8 cellular contexts compared by ENCODE assay signal in genomic region chr20:41047279-41047974, GRCh38. TPM values are rescaled to one million over a fixed set of nuclear protein-coding genes. Genes with fewer than 3 reads are reported as not detected.
DNase-seq lines count a peak whose midpoint lies in the region; ATAC-seq, FAIRE-seq and TF ChIP-seq lines count a peak whose summit lies in the region.

No MANE protein-coding gene starts in this region.

- peaks cover 27% of the 10 kb centered on the region for H3K79me1 ChIP-seq in mesendoderm (ENCODE audit: low read length)

- no peak overlapping the region for H3K18ac ChIP-seq in mesendoderm (ENCODE audit: low read length)

- no peak for FAIRE-seq in A549 (lab: Jason Lieb, UNC)

- DNase-seq in A549 (ENCODE audit: low read depth in 1 of 2, low spot score in 1 of 2) (no peak), mesendoderm (peak; percentile 69), NOMO-1 (lab: John Stamatoyannopoulos, UW; ENCODE audit: unreplicated experiment in 2 of 2) (no peak), midbrain (lab: John Stamatoyannopoulos, UW) (no peak), medulla oblongata (ENCODE audit: extremely low spot score) (no peak)
- no peak for DNase-seq in activated T-cell treated with anti-CD3 and anti-CD28 coated beads, Interleukin-2, amount 50 U/mL, for 72 hours

- H4K8ac ChIP-seq in mesendoderm (ENCODE audit: low read depth, low read length) = no peak overlapping the region

- no peak overlapping the region for H2BK120ac ChIP-seq in mesendoderm (ENCODE audit: low read depth, low read length)

- H3K27me3 ChIP-seq in mesendoderm (ENCODE audit: insufficient read depth, low read length, poor library complexity) = no peaks in the 10 kb centered on the region

- H3K36me3 ChIP-seq in HEK293 (ENCODE audit: control insufficient read depth in 2 of 2, insufficient read depth in 1 of 2, low read length in 2 of 2) (no peaks in the 10 kb centered on the region), mesendoderm (ENCODE audit: control insufficient read depth, insufficient read depth, low read length) (no peaks in the 10 kb centered on the region)

- peak overlapping the region; percentile 55 to 80 for H3K4me3 Mint-ChIP-seq in activated T-cell treated with anti-CD3 and anti-CD28 coated beads, Interleukin-2, amount 50 U/mL, for 72 hours

- CTCF ChIA-PET in A549 (lab: Yijun Ruan, JAX) (interaction anchor here (0.7 to 1.8 kb wide), 4 partner anchors 10 to 79 kb away, joined by 4 to 13 read pairs (median 5); no protein-coding TSS in a partner anchor), HEK293 (lab: Yijun Ruan, JAX) (interaction anchor here (0.7 to 2.7 kb wide), 3 partner anchors 11 to 57 kb away, joined by 3 to 10 read pairs (median 4); no protein-coding TSS in a partner anchor)

- peak in 1 of 2 experiments; percentile 30; a peak in 1 of 6 replicates for ATAC-seq in A549
- peak; percentile 57 to 71 for ATAC-seq in activated T-cell treated with anti-CD3 and anti-CD28 coated beads, Interleukin-2, amount 50 U/mL, for 72 hours (replicated peaks in 1 of 2)
- no peak for ATAC-seq in HG03469 (IDR thresholded peaks at IDR 0.05; ENCODE audit: unreplicated experiment)

- peaks cover 0 to 6% of the 10 kb centered on the region in 2 donors for H3K36me3 Mint-ChIP-seq in activated T-cell treated with anti-CD3 and anti-CD28 coated beads, Interleukin-2, amount 50 U/mL, for 72 hours (ENCODE audit: insufficient read depth in 2 of 2)

- no peak overlapping the region for H4K5ac ChIP-seq in mesendoderm (ENCODE audit: low read length)

- WGBS in A549 (ENCODE audit: missing lambda C conversion rate) = 66% methylated on average over 5 of the region's 5 CpGs
- no CpG with 5 or more reads among the region's 5 CpGs for WGBS in mesendoderm (ENCODE audit: extremely low coverage, insufficient coverage, low lambda C conversion rate)

- H3K4me2 ChIP-seq in A549 (peak overlapping the region; percentile 67), mesendoderm (ENCODE audit: low read length) (no peak overlapping the region)

- POLR2A ChIA-PET in A549 (lab: Yijun Ruan, JAX) (no interaction called here), HEK293 (lab: Yijun Ruan, JAX) (interaction anchor here (1.6 kb wide), 1 partner anchor 18 kb away, joined by 3 read pairs; no protein-coding TSS in a partner anchor)

- no peaks in the 10 kb centered on the region for H3K27me3 Mint-ChIP-seq in activated T-cell treated with anti-CD3 and anti-CD28 coated beads, Interleukin-2, amount 50 U/mL, for 72 hours (ENCODE audit: low read depth)

- H2AK5ac ChIP-seq in mesendoderm (ENCODE audit: low read length) = no peak overlapping the region

- no peak for TF ChIP-seq EP300 in A549 (IDR thresholded peaks at IDR 0.05)

- peaks cover 95% of the 10 kb centered on the region for H3K4me1 Mint-ChIP-seq in activated T-cell treated with anti-CD3 and anti-CD28 coated beads, Interleukin-2, amount 50 U/mL, for 72 hours (ENCODE audit: low read depth)

- H3K79me2 ChIP-seq in mesendoderm (ENCODE audit: control insufficient read depth, insufficient read depth, low read length) = peaks cover 68% of the 10 kb centered on the region

- H3K4me1 ChIP-seq in A549 (peaks cover 65% of the 10 kb centered on the region), HEK293 (ENCODE audit: control insufficient read depth, insufficient read depth, low read length) (peaks cover 40% of the 10 kb centered on the region), mesendoderm (ENCODE audit: control insufficient read depth, low read depth, low read length) (peaks cover 32% of the 10 kb centered on the region)

- no peak for TF ChIP-seq POLR2A in A549 (IDR thresholded peaks at IDR 0.05; ENCODE audit: low read length)

- H3K4me3 ChIP-seq in A549 (no peak overlapping the region; the same call in 2 of the 3 replicates), HEK293 (ENCODE audit: low read depth, low read length) (no peak overlapping the region), mesendoderm (ENCODE audit: low read length) (no peak overlapping the region)

- no peak overlapping the region for H2BK15ac ChIP-seq in mesendoderm (replicated peaks; ENCODE audit: low read depth)

- no peak overlapping the region for H3K4ac ChIP-seq in mesendoderm (ENCODE audit: low read depth, low read length)

- no peak overlapping the region for H3K23ac ChIP-seq in mesendoderm (ENCODE audit: low read length)

- TF ChIP-seq RAD21 in A549 (conservative IDR thresholded peaks at IDR 0.05 in 1 of 2, IDR thresholded peaks at IDR 0.05 in 1 of 2) = no peak

- no peaks in the 10 kb centered on the region for H3K9me3 Mint-ChIP-seq in activated T-cell treated with anti-CD3 and anti-CD28 coated beads, Interleukin-2, amount 50 U/mL, for 72 hours

- no peak overlapping the region for H2BK5ac ChIP-seq in mesendoderm (ENCODE audit: low read length)

- H3K27ac ChIP-seq in A549 (peak overlapping the region; percentile 30 to 42; a peak in 4 of 6 replicates), HEK293 (ENCODE audit: extremely low read depth, low read depth, low read length) (no peak overlapping the region), mesendoderm (ENCODE audit: low read depth, low read length) (no peak overlapping the region)

- no peaks in the 10 kb centered on the region for H3K9me3 ChIP-seq in A549
- no peaks in the 10 kb centered on the region for H3K9me3 ChIP-seq in HEK293 (ENCODE audit: control insufficient read depth, insufficient read depth, low read depth, low read length)

- H3K9ac ChIP-seq in mesendoderm (ENCODE audit: low read length) = no peak overlapping the region

- H3K27ac Mint-ChIP-seq in activated T-cell treated with anti-CD3 and anti-CD28 coated beads, Interleukin-2, amount 50 U/mL, for 72 hours = peak overlapping the region; percentile 96

- TF ChIP-seq CTCF in A549 (IDR thresholded peaks at IDR 0.05) = no peak
- no peak for TF ChIP-seq CTCF in HEK293 (tag by site-specific recombination; IDR thresholded peaks at IDR 0.05)

- H3K56ac ChIP-seq in mesendoderm (ENCODE audit: low read length) = no peak overlapping the region

TF ChIP-seq in A549, 52 proteins besides CTCF, POLR2A, EP300 and RAD21 (continues in another document):
- TF ChIP-seq CHD4 (IDR thresholded peaks at IDR 0.05; ENCODE audit: borderline replicate concordance) (no peak), HEYL (CRISPR knock-in tag; IDR thresholded peaks at IDR 0.05) (no peak), RNF2 (IDR thresholded peaks at IDR 0.05; ENCODE audit: borderline replicate concordance, low read depth) (no peak), MAX (IDR thresholded peaks at IDR 0.05) (no peak), BCL3 (IDR thresholded peaks at IDR 0.05) (no peak), NPAS2 (CRISPR knock-in tag; IDR thresholded peaks at IDR 0.05; ENCODE audit: borderline replicate concordance) (no peak), MAFK (IDR thresholded peaks at IDR 0.05; ENCODE audit: partially characterized antibody) (no peak), GATA3 (IDR thresholded peaks at IDR 0.05; ENCODE audit: borderline replicate concordance) (no peak), POLR2AphosphoS2 (conservative IDR thresholded peaks at IDR 0.05; ENCODE audit: low read length) (no peak), MYC (IDR thresholded peaks at IDR 0.05; ENCODE audit: borderline replicate concordance, low read length) (no peak)

TF ChIP-seq in HEK293, 187 proteins besides CTCF, POLR2A, EP300 and RAD21 (continues in another document):
- TF ChIP-seq ZBTB17 (tag by site-specific recombination; IDR thresholded peaks at IDR 0.05) = no peak
- no peak for TF ChIP-seq ZNF292 (tag by site-specific recombination; IDR thresholded peaks at IDR 0.05; ENCODE audit: borderline replicate concordance, low read depth)
- no peak for TF ChIP-seq TSHZ1 (tag by site-specific recombination; IDR thresholded peaks at IDR 0.05; ENCODE audit: borderline replicate concordance)
- no peak for TF ChIP-seq ZNF324 (tag by site-specific recombination; IDR thresholded peaks at IDR 0.05)
- TF ChIP-seq SCRT2 (tag by site-specific recombination; IDR thresholded peaks at IDR 0.05) = peak; percentile 88
- peak; percentile 92 for TF ChIP-seq ZNF184 (tag by site-specific recombination; IDR thresholded peaks at IDR 0.05)
- TF ChIP-seq SCRT1 (tag by site-specific recombination; IDR thresholded peaks at IDR 0.05; ENCODE audit: borderline replicate concordance) = peak; percentile 50; the same call in 1 of the 2 replicates
- TF ChIP-seq ZNF24 (tag by site-specific recombination; IDR thresholded peaks at IDR 0.05) = no peak

RNA-seq across cellular contexts. Expression of gene TOP1, which starts 18.8 kb away (rescaled TPM):
- polyA plus RNA-seq in A549 (2011; rRNA removed) (20.8 and 28.3 TPM in 2 replicates), A549 (2017; fragmentation: RNase III; extraction: RNeasy Plus Mini Kit Qiagen cat#74134 plus additional on column Dnase treatment) (68.0 to 73.7 TPM (median 70.6 TPM) in 3 replicates)
- 6.5 and 6.9 TPM in 2 replicates for polyA plus RNA-seq in A549 (2012; cell fraction: cytosol; rRNA removed)
- 7.5 and 10.8 TPM in 2 replicates for polyA plus RNA-seq in A549 (2012; cell fraction: nucleus; rRNA removed)
- 13.2 and 15.6 TPM in 2 replicates for polyA minus RNA-seq in A549 (2011; rRNA and poly(A)+ RNA removed)
- 10 to 100 TPM; 78.7 to 86.1 TPM for total RNA-seq in activated T-cell treated with anti-CD3 and anti-CD28 coated beads, Interleukin-2, amount 50 U/mL, for 72 hours
- 172 TPM for polyA plus RNA-seq in mesendoderm (2013, experiment 1 of 2)
- 171 TPM for polyA plus RNA-seq in mesendoderm (2013, experiment 2 of 2)

Comparison
In these comparisons a context has a peak if more than half of its experiments do, and no peak if none do; other contexts are left out.
1. H3K27ac ChIP-seq: peak in A549 (2 of 2); none in HEK293 (single experiment) and mesendoderm (single experiment).